ENCODE assay signal across 8 cellular contexts in genomic region chr19:9913237-9914000, GRCh38. TPM values are rescaled to one million over a fixed set of nuclear protein-coding genes. Genes with fewer than 3 reads are reported as not detected.
DNase-seq lines count a peak whose midpoint lies in the region; ATAC-seq and TF ChIP-seq lines count a peak whose summit lies in the region.

No MANE protein-coding gene starts in this region.

- H3K9me3 Mint-ChIP-seq in activated T-cell treated with anti-CD3 and anti-CD28 coated beads, Interleukin-2, amount 50 U/mL, for 72 hours: no peaks in the 10 kb centered on the region
- no peaks in the 10 kb centered on the region for H3K9me3 Mint-ChIP-seq in activated CD8-positive, alpha-beta T cell treated with anti-CD3 and anti-CD28 coated beads for 36 hours
- H3K9me3 Mint-ChIP-seq in immature natural killer cell: no peaks in the 10 kb centered on the region

- no peak overlapping the region for H3K27ac Mint-ChIP-seq in activated T-cell treated with anti-CD3 and anti-CD28 coated beads, Interleukin-2, amount 50 U/mL, for 72 hours
- H3K27ac Mint-ChIP-seq in activated CD8-positive, alpha-beta T cell treated with anti-CD3 and anti-CD28 coated beads for 36 hours: no peak overlapping the region
- H3K27ac Mint-ChIP-seq in immature natural killer cell: no peak overlapping the region

- H3K4me1 ChIP-seq in thoracic aorta (ENCODE audit: control insufficient read depth in 1 of 2, low read depth in 2 of 2): peaks cover 13 to 18% of the 10 kb centered on the region in 2 donors

- H3K4me3 Mint-ChIP-seq in activated T-cell treated with anti-CD3 and anti-CD28 coated beads, Interleukin-2, amount 50 U/mL, for 72 hours: peak overlapping the region in 1 of 2 donors; percentile 54
- H3K4me3 Mint-ChIP-seq in activated CD8-positive, alpha-beta T cell treated with anti-CD3 and anti-CD28 coated beads for 36 hours: peak overlapping the region; percentile 45
- H3K4me3 Mint-ChIP-seq in immature natural killer cell: peak overlapping the region; percentile 47 to 83 (median 78)

- intact Hi-C loops in activated CD8-positive, alpha-beta T cell treated with anti-CD3 and anti-CD28 coated beads for 36 hours (cut with micrococcal nuclease): no loop called here

- no peaks in the 10 kb centered on the region for H3K27me3 ChIP-seq in thoracic aorta (replicated peaks; ENCODE audit: insufficient read depth)

- peak overlapping the region; percentile 72 for H3K4me3 ChIP-seq in thoracic aorta

- peaks cover 32% of the 10 kb centered on the region for H3K27me3 Mint-ChIP-seq in activated T-cell treated with anti-CD3 and anti-CD28 coated beads, Interleukin-2, amount 50 U/mL, for 72 hours (ENCODE audit: low read depth)
- peaks cover 17% of the 10 kb centered on the region for H3K27me3 Mint-ChIP-seq in activated CD8-positive, alpha-beta T cell treated with anti-CD3 and anti-CD28 coated beads for 36 hours
- peaks cover 8 to 17% (median 16%) of the 10 kb centered on the region in 3 donors for H3K27me3 Mint-ChIP-seq in immature natural killer cell (ENCODE audit: low read depth in 3 of 3)

- no peak for TF ChIP-seq CTCF in activated CD8-positive, alpha-beta T cell treated with anti-CD3 and anti-CD28 coated beads for 36 hours (IDR thresholded peaks at IDR 0.05)
- TF ChIP-seq CTCF in thoracic aorta (IDR thresholded peaks at IDR 0.05): no peak

- H3K4me1 Mint-ChIP-seq in activated T-cell treated with anti-CD3 and anti-CD28 coated beads, Interleukin-2, amount 50 U/mL, for 72 hours (ENCODE audit: low read depth): peaks cover 7% of the 10 kb centered on the region
- H3K4me1 Mint-ChIP-seq in activated CD8-positive, alpha-beta T cell treated with anti-CD3 and anti-CD28 coated beads for 36 hours (ENCODE audit: low read depth): peaks cover 3% of the 10 kb centered on the region
- H3K4me1 Mint-ChIP-seq in immature natural killer cell: peaks cover 6 to 13% of the 10 kb centered on the region in 2 donors

- H3K36me3 ChIP-seq in thoracic aorta: no peaks in the 10 kb centered on the region

- DNase-seq in activated T-cell treated with anti-CD3 and anti-CD28 coated beads, Interleukin-2, amount 50 U/mL, for 1 hour: peak; percentile 28
- DNase-seq in activated T-cell treated with anti-CD3 and anti-CD28 coated beads, Interleukin-2, amount 50 U/mL, for 72 hours: no peak
- DNase-seq in activated CD8-positive, alpha-beta T cell treated with anti-CD3 and anti-CD28 coated beads for 36 hours: peak; percentile 21
- no peak for DNase-seq in immature natural killer cell
- DNase-seq in thoracic aorta (ENCODE audit: low spot score): no peak
- DNase-seq in DMS79 (lab: John Stamatoyannopoulos, UW): no peak
- no peak for DNase-seq in DMS153 (lab: John Stamatoyannopoulos, UW)
- DNase-seq in NCI-H774 (lab: John Stamatoyannopoulos, UW): no peak

- H3K36me3 Mint-ChIP-seq in activated T-cell treated with anti-CD3 and anti-CD28 coated beads, Interleukin-2, amount 50 U/mL, for 72 hours (ENCODE audit: insufficient read depth in 2 of 2): peaks cover 0 to 2% of the 10 kb centered on the region in 2 donors
- H3K36me3 Mint-ChIP-seq in activated CD8-positive, alpha-beta T cell treated with anti-CD3 and anti-CD28 coated beads for 36 hours (ENCODE audit: low read depth): no peaks in the 10 kb centered on the region
- no peaks in the 10 kb centered on the region for H3K36me3 Mint-ChIP-seq in immature natural killer cell

- ATAC-seq in activated T-cell treated with anti-CD3 and anti-CD28 coated beads, Interleukin-2, amount 50 U/mL, for 72 hours (replicated peaks in 1 of 2): no peak
- ATAC-seq in activated CD8-positive, alpha-beta T cell treated with anti-CD3 and anti-CD28 coated beads for 36 hours: no peak
- ATAC-seq in thoracic aorta (ENCODE audit: insufficient number of reproducible peaks, low FRiP score, low read depth): no peak

- H3K27ac ChIP-seq in thoracic aorta: no peak overlapping the region

- POLR2A ChIA-PET in activated CD8-positive, alpha-beta T cell treated with anti-CD3 and anti-CD28 coated beads for 36 hours (lab: Charles Lee): no interaction called here

- CTCF ChIA-PET in activated CD8-positive, alpha-beta T cell treated with anti-CD3 and anti-CD28 coated beads for 36 hours (lab: Charles Lee): no interaction called here

- H3K9me3 ChIP-seq in thoracic aorta: no peaks in the 10 kb centered on the region

RNA-seq across cellular contexts. Expression of gene OLFM2, which starts 22.9 kb away (rescaled TPM):
- total RNA-seq in activated T-cell treated with anti-CD3 and anti-CD28 coated beads, Interleukin-2, amount 50 U/mL, for 72 hours: 1 to 10 TPM; 1.1 to 1.2 TPM
- 1 to 10 TPM; 2.7 to 3.2 TPM for total RNA-seq in activated CD8-positive, alpha-beta T cell treated with anti-CD3 and anti-CD28 coated beads for 36 hours
- 1 to 10 TPM; 1.9 to 3.7 (median 3.7) TPM for polyA plus RNA-seq in immature natural killer cell
- total RNA-seq in thoracic aorta: 10 to 100 TPM in 1 of 2 donors, 1 to 10 TPM in 1; 5.8 to 13.4 TPM

Comparison
In these comparisons a context has a peak if more than half of its experiments do, and no peak if none do; other contexts are left out.
1. DNase-seq: peak in activated T-cell treated with anti-CD3 and anti-CD28 coated beads, Interleukin-2, amount 50 U/mL, for 1 hour (single experiment) and activated CD8-positive, alpha-beta T cell treated with anti-CD3 and anti-CD28 coated beads for 36 hours (single experiment); none in activated T-cell treated with anti-CD3 and anti-CD28 coated beads, Interleukin-2, amount 50 U/mL, for 72 hours (0 of 2), immature natural killer cell (0 of 3), thoracic aorta (single experiment), DMS79 (single experiment), DMS153 (single experiment) and NCI-H774 (single experiment).